ENCODE assay signal across 28 cellular contexts in the genomic region with DNA sequence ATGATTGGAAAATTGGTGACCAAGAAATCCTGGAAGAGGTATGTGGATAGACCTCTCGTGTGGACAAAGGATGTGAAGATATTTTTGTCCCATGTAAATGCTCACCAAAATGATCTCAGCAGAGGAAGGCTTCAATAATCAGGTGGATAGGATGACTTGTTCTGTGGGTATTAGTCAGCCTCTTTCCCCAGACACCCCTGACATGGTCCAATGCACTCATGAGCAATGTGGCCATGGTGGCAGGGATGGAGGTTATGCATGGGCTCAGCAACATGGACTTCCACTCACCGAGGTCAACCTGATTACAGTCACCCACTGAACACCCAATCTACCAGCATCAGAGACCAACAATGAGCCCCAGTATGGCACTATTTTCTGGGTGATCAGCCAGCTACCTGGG. TPM values are rescaled to one million over a fixed set of nuclear protein-coding genes. Genes with fewer than 3 reads are reported as not detected.
"Had no signal": no experiment of that assay in that cellular context is flagged by ENCODE, and none has a peak within 500 bp of the region (broad histone marks: within the 10 kb centered on the region; RNA-seq: fewer than 3 reads in every experiment).

No MANE protein-coding gene starts in this region.

- H3K27ac Mint-ChIP-seq: activated CD8-positive, alpha-beta T cell treated with anti-CD3 and anti-CD28 coated beads, Interleukin-2, amount 10 ng/mL, durations not matched to agents 7 days and 5 days; activated naive CD4-positive, alpha-beta T cell treated with anti-CD3 and anti-CD28 coated beads, Interleukin-2, amount 50 U/mL, for 24 hours; T-helper 1 cell treated with Interleukin-12 subunit alpha and Interleukin-12 subunit beta and Interleukin-4 antibody, amounts not matched to agents 30 μg/mL and 1 μg/mL, for 36 hours had no signal

- H3K27me3 ChIP-seq: ascending aorta, body of pancreas, Peyer's patch had no signal

- H3K36me3 Mint-ChIP-seq: activated naive CD4-positive, alpha-beta T cell treated with anti-CD3 and anti-CD28 coated beads, Interleukin-2, amount 50 U/mL, for 24 hours had no signal

- H3K4me1 ChIP-seq: ascending aorta, body of pancreas, Peyer's patch, SJSA1 had no signal

- H3K9me3 ChIP-seq: ascending aorta, body of pancreas, Peyer's patch, SJSA1 had no signal

- H3K4me3 ChIP-seq: ascending aorta, body of pancreas, Peyer's patch, SJSA1 had no signal

- H3K4me3 Mint-ChIP-seq: activated CD8-positive, alpha-beta T cell treated with anti-CD3 and anti-CD28 coated beads, Interleukin-2, amount 10 ng/mL, durations not matched to agents 7 days and 5 days; activated naive CD4-positive, alpha-beta T cell treated with anti-CD3 and anti-CD28 coated beads, Interleukin-2, amount 50 U/mL, for 24 hours; central memory CD8-positive, alpha-beta T cell; T-helper 1 cell treated with Interleukin-12 subunit alpha and Interleukin-12 subunit beta and Interleukin-4 antibody, amounts not matched to agents 30 μg/mL and 1 μg/mL, for 36 hours had no signal

- H3K4me2 ChIP-seq: KMS-11 had no signal

- H3K27me3 Mint-ChIP-seq: activated naive CD4-positive, alpha-beta T cell treated with anti-CD3 and anti-CD28 coated beads, Interleukin-2, amount 50 U/mL, for 24 hours; central memory CD8-positive, alpha-beta T cell had no signal

- ATAC-seq: activated CD8-positive, alpha-beta T cell treated with anti-CD3 and anti-CD28 coated beads, Interleukin-2, amount 10 ng/mL, durations not matched to agents 7 days and 5 days; body of pancreas had no signal

- H3K27ac ChIP-seq: ascending aorta, body of pancreas, KMS-11, Peyer's patch, SJSA1 had no signal

- H3K9me3 Mint-ChIP-seq: activated naive CD4-positive, alpha-beta T cell treated with anti-CD3 and anti-CD28 coated beads, Interleukin-2, amount 50 U/mL, for 24 hours; central memory CD8-positive, alpha-beta T cell; T-helper 1 cell treated with Interleukin-12 subunit alpha and Interleukin-12 subunit beta and Interleukin-4 antibody, amounts not matched to agents 30 μg/mL and 1 μg/mL, for 36 hours had no signal

- DNase-seq: activated CD4-positive, alpha-beta T cell treated with anti-CD3 and anti-CD28 coated beads for 48 hours; activated CD4-positive, alpha-beta T cell treated with anti-CD3 and anti-CD28 coated beads, Interleukin-2, amount 50 U/mL, for 4 hours; activated CD4-positive, CD25-positive, alpha-beta regulatory T cell treated with anti-CD3 and anti-CD28 coated beads, Interleukin-2, amount 50 U/mL, for 72 hours; activated CD8-positive, alpha-beta memory T cell treated with anti-CD3 and anti-CD28 coated beads, Interleukin-2, amount 50 U/mL, for 48 hours; activated CD8-positive, alpha-beta T cell treated with anti-CD3 and anti-CD28 coated beads, Interleukin-2, amount 10 ng/mL, durations not matched to agents 7 days and 5 days; activated effector memory CD4-positive, alpha-beta T cell treated with Interleukin-2 at 50 U/mL for 16 hours; activated naive CD4-positive, alpha-beta T cell; activated T-cell treated with anti-CD3 and anti-CD28 coated beads, Interleukin-2, amount 50 U/mL, for 1 hour; amniotic stem cell; body of pancreas; NCI-H1092; NCI-H1417; NCI-H2029; NCI-H2107; NCI-H345; NCI-H510A; NCI-H526 treated with DMSO at 0.1 percent for 48 hours; NCI-H82; OCI-M1; Peyer's patch; SHP77 had no signal

- H3K36me3 ChIP-seq: ascending aorta, Peyer's patch, SJSA1 had no signal

RNA-seq across cellular contexts. Expression of a gene that starts 20.2 kb away (rescaled TPM):
- total RNA-seq: activated CD8-positive, alpha-beta T cell treated with anti-CD3 and anti-CD28 coated beads, Interleukin-2, amount 10 ng/mL, durations not matched to agents 7 days and 5 days; ascending aorta; body of pancreas; MCF 10A; Peyer's patch had no signal
